ENCODE assay signal across 15 cellular contexts in the genomic region with DNA sequence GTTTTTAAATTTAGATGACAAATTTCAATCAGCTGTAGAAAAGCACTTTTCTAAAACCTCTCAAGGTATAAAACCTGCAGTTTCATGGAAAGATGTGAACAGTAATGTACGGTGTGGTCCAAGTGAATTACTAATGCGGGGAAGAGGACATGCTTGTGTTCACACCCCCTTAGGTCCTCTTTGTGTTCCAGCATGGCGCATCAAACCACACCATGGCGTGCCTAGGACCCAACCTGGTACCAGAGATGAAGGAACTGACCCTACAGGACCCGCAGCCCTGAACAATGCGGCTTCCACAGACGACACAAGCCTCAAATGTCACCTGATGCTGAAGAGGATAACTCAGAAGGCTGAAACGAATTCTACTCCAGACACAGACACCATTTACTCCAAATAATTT.
DNase-seq lines count a peak whose midpoint lies in the region; ATAC-seq and TF ChIP-seq lines count a peak whose summit lies in the region.
"Had no signal": no experiment of that assay in that cellular context is flagged by ENCODE, and none has a peak within 500 bp of the region (broad histone marks: within the 10 kb centered on the region; RNA-seq: fewer than 3 reads in every experiment).

No MANE protein-coding gene starts in this region.

- 100% methylated on average over 1 of the region's 8 CpGs; no CpG with 5 or more reads in 1 of the 2 experiments for WGBS in IMR-90 (ENCODE audit: extremely low coverage in 2 of 2, insufficient read length in 1 of 2), 2 experiments
- WGBS in mesodermal cell (ENCODE audit: insufficient coverage in 2 of 2), 2 experiments, result 94 to 95% methylated on average over 7 of the region's 8 CpGs

- H2AFZ ChIP-seq in IMR-90 (replicated peaks; ENCODE audit: low read length, poor library complexity), result no peak overlapping the region

- no peak overlapping the region for H2BK15ac ChIP-seq in IMR-90 (ENCODE audit: low read depth, low read length)

- H3K4ac ChIP-seq in IMR-90 (ENCODE audit: low read depth, low read length), result peak overlapping the region; percentile 40; the same call in 1 of the 2 replicates

- no peak overlapping the region; a peak in 1 of 4 replicates for H4K8ac ChIP-seq in IMR-90 (ENCODE audit: low read depth in 2 of 2, low read length in 2 of 2)

- no peak overlapping the region for H3K56ac ChIP-seq in IMR-90 (ENCODE audit: extremely low read depth, insufficient read depth, low read length)

- no peak overlapping the region for H2BK120ac ChIP-seq in IMR-90 (ENCODE audit: low read depth, low read length)

- H4K20me1 ChIP-seq in IMR-90 (ENCODE audit: insufficient read depth, low read length), result no peaks in the 10 kb centered on the region; the same call in 1 of the 2 replicates

- no peak overlapping the region for H2AK9ac ChIP-seq in IMR-90 (replicated peaks; ENCODE audit: low read depth, low read length, poor library complexity)

- no peak overlapping the region for H3K23ac ChIP-seq in IMR-90 (ENCODE audit: low read depth, low read length)

- peaks cover 0 to 31% of the 10 kb centered on the region in 2 experiments; a peak in 2 of 4 replicates for H3K79me1 ChIP-seq in IMR-90 (ENCODE audit: low read depth in 1 of 2, low read length in 2 of 2)

- no peak overlapping the region for H3K27ac ChIP-seq in IMR-90 (ENCODE audit: insufficient read depth, low read length)
- peak overlapping the region; percentile 66 to 82 for H3K27ac ChIP-seq in ascending aorta
- peak overlapping the region; percentile 96 for H3K27ac ChIP-seq in mesodermal cell (ENCODE audit: low read depth, low read length, severe bottlenecking)
- peak overlapping the region; percentile 65 to 78 for H3K27ac ChIP-seq in uterus
- no peak overlapping the region for H3K27ac ChIP-seq in foreskin keratinocyte

- intact Hi-C loops in IMR-90 (cut with micrococcal nuclease) (no loop called here), ascending aorta (cut with DNase I) (loop anchor here (5.0 kb wide), 4 partner anchors 204 to 1139 kb away; a partner anchor contains a TSS), uterus (cut with DNase I; ENCODE audit: low total_unique reads) (no loop called here)

- H3K9ac ChIP-seq in IMR-90 (ENCODE audit: low read depth, low read length), result no peak overlapping the region

- H4K91ac ChIP-seq in IMR-90 (ENCODE audit: insufficient read depth, low read depth, low read length), result no peak overlapping the region

- H3K36me3 ChIP-seq in IMR-90 (ENCODE audit: control insufficient read depth, insufficient read depth, low read length), result no peaks in the 10 kb centered on the region
- H3K36me3 ChIP-seq in ascending aorta, result no peaks in the 10 kb centered on the region
- H3K36me3 ChIP-seq in mesodermal cell (ENCODE audit: control insufficient read depth, insufficient read depth, low read length), result no peaks in the 10 kb centered on the region
- H3K36me3 ChIP-seq in uterus, result no peaks in the 10 kb centered on the region

- H3K9me1 ChIP-seq in IMR-90 (ENCODE audit: insufficient read depth, low read length), result peaks cover 10% of the 10 kb centered on the region

- peak overlapping the region; percentile 18; the same call in 1 of the 2 replicates for H3K18ac ChIP-seq in IMR-90 (ENCODE audit: low read depth, low read length)

- peak overlapping the region; percentile 45; the same call in 1 of the 2 replicates for H3K14ac ChIP-seq in IMR-90 (replicated peaks; ENCODE audit: low read depth, low read length)

- no peak overlapping the region for H2BK20ac ChIP-seq in IMR-90 (ENCODE audit: low read depth, low read length)

- peak overlapping the region; percentile 70; the same call in 1 of the 2 replicates for H2AK5ac ChIP-seq in IMR-90 (ENCODE audit: low read depth, low read length)

- TF ChIP-seq RAD21 in IMR-90 (IDR thresholded peaks at IDR 0.05; ENCODE audit: low read length), result no peak

- BruUV-seq in IMR-90 (replicated peaks; lab: Mats Ljungman, UMichigan), result no TSS peak

- TF ChIP-seq POLR2A in IMR-90 (IDR thresholded peaks at IDR 0.05; ENCODE audit: low read depth, low read length) (no peak), uterus (IDR thresholded peaks at IDR 0.05) (no peak)

- H3K4me1 ChIP-seq in IMR-90 (ENCODE audit: control insufficient read depth, insufficient read depth, low read length) (peaks cover 13% of the 10 kb centered on the region), ascending aorta (peaks cover 11 to 25% of the 10 kb centered on the region in 2 donors), mesodermal cell (ENCODE audit: control insufficient read depth, insufficient read depth, low read length, poor library complexity, severe bottlenecking) (peaks cover 21% of the 10 kb centered on the region), uterus (peaks cover 0 to 18% of the 10 kb centered on the region in 2 donors), foreskin keratinocyte (no peaks in the 10 kb centered on the region)

- peak overlapping the region; percentile 49 for H2BK5ac ChIP-seq in IMR-90 (ENCODE audit: low read depth, low read length, poor library complexity, severe bottlenecking)

- ATAC-seq in IMR-90 (ENCODE audit: low read depth) (no peak), foreskin keratinocyte (no peak), HG02885 (IDR thresholded peaks at IDR 0.05; ENCODE audit: poor library complexity, unreplicated experiment) (no peak)
- ATAC-seq: CD8-positive, alpha-beta T cell; HepG2 had no signal

- H3K9me3 ChIP-seq in IMR-90 (ENCODE audit: control insufficient read depth, insufficient read depth, low read length), result no peaks in the 10 kb centered on the region
- H3K9me3 ChIP-seq in ascending aorta, result no peaks in the 10 kb centered on the region
- H3K9me3 ChIP-seq in mesodermal cell (ENCODE audit: control insufficient read depth, low read length), result no peaks in the 10 kb centered on the region
- H3K9me3 ChIP-seq in uterus, result no peaks in the 10 kb centered on the region

- in situ Hi-C loops in IMR-90 (cut with MboI; ENCODE audit: low sequenced_read_pairs) (no loop called here), GM13977 (cut with MboI; ENCODE audit: low pct_unique_long_range_greater_than_20kb, low sequenced_read_pairs, unreplicated experiment) (no loop called here)

- H3K27me3 ChIP-seq in IMR-90 (ENCODE audit: control insufficient read depth, insufficient read depth, low read length) (no peaks in the 10 kb centered on the region), ascending aorta (no peaks in the 10 kb centered on the region), uterus (no peaks in the 10 kb centered on the region), foreskin keratinocyte (no peaks in the 10 kb centered on the region)

- DNase-seq in IMR-90, result no peak
- no peak for DNase-seq in ascending aorta (ENCODE audit: low spot score in 2 of 2)
- DNase-seq in uterus, result no peak
- no peak for DNase-seq in LoVo (ENCODE audit: low spot score)
- no peak for DNase-seq in GM13977 (ENCODE audit: low spot score)
- no peak for DNase-seq in foreskin keratinocyte
- DNase-seq: CD8-positive, alpha-beta T cell; COR-L47; DMS153; DMS79 treated with DMSO at 0.1 percent for 48 hours; EL; HCEC 1CT had no signal

- H4K5ac ChIP-seq in IMR-90 (ENCODE audit: low read depth, low read length), result no peak overlapping the region

- POLR2A ChIA-PET in IMR-90 (lab: Charles Lee; ENCODE audit: unreplicated experiment), result no interaction called here

- dilution Hi-C loops in IMR-90 (cut with HindIII; ENCODE audit: low sequenced_read_pairs, unreplicated experiment), result no loop called here

- H3K4me3 ChIP-seq in IMR-90 (ENCODE audit: insufficient read depth, low read depth, low read length) (no peak overlapping the region), ascending aorta (no peak overlapping the region), mesodermal cell (ENCODE audit: extremely low read depth, insufficient read depth, low read length, poor library complexity, severe bottlenecking) (no peak overlapping the region), uterus (no peak overlapping the region)

- CTCF ChIA-PET in IMR-90 (lab: Yijun Ruan, JAX), result no interaction called here

- TF ChIP-seq CTCF in IMR-90 (conservative IDR thresholded peaks at IDR 0.05; ENCODE audit: low read depth, low read length) (no peak), ascending aorta (IDR thresholded peaks at IDR 0.05) (no peak), uterus (IDR thresholded peaks at IDR 0.05) (no peak), GM13977 (IDR thresholded peaks at IDR 0.05; ENCODE audit: extremely low read depth, insufficient read depth, missing control alignments) (no peak), foreskin keratinocyte (conservative IDR thresholded peaks at IDR 0.05) (no peak)

- no peak overlapping the region for H3K4me2 ChIP-seq in IMR-90 (ENCODE audit: low read depth, low read length)

TF ChIP-seq in IMR-90, 13 proteins besides CTCF, POLR2A, EP300 and RAD21:
- TF ChIP-seq MAZ (IDR thresholded peaks at IDR 0.05; ENCODE audit: borderline replicate concordance, low read depth, low read length) (no peak), FOS (IDR thresholded peaks at IDR 0.05; ENCODE audit: low read depth, low read length) (no peak), RFX5 (IDR thresholded peaks at IDR 0.05; ENCODE audit: low read depth, low read length) (no peak), MAFK (IDR thresholded peaks at IDR 0.05; ENCODE audit: low read depth, low read length) (no peak), MXI1 (IDR thresholded peaks at IDR 0.05; ENCODE audit: borderline replicate concordance, low read depth, low read length) (no peak), SMC3 (IDR thresholded peaks at IDR 0.05; ENCODE audit: low read depth, low read length) (no peak), CEBPB (IDR thresholded peaks at IDR 0.05; ENCODE audit: low read depth, low read length) (no peak), RCOR1 (IDR thresholded peaks at IDR 0.05; ENCODE audit: insufficient replicate concordance, low read length) (no peak)
- TF ChIP-seq, protein P1, sequence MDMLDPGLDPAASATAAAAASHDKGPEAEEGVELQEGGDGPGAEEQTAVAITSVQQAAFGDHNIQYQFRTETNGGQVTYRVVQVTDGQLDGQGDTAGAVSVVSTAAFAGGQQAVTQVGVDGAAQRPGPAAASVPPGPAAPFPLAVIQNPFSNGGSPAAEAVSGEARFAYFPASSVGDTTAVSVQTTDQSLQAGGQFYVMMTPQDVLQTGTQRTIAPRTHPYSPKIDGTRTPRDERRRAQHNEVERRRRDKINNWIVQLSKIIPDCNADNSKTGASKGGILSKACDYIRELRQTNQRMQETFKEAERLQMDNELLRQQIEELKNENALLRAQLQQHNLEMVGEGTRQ (IDR thresholded peaks at IDR 0.05; ENCODE audit: low read depth, low read length), result no peak
- TF ChIP-seq, protein P2, sequence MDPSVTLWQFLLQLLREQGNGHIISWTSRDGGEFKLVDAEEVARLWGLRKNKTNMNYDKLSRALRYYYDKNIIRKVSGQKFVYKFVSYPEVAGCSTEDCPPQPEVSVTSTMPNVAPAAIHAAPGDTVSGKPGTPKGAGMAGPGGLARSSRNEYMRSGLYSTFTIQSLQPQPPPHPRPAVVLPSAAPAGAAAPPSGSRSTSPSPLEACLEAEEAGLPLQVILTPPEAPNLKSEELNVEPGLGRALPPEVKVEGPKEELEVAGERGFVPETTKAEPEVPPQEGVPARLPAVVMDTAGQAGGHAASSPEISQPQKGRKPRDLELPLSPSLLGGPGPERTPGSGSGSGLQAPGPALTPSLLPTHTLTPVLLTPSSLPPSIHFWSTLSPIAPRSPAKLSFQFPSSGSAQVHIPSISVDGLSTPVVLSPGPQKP (IDR thresholded peaks at IDR 0.05; ENCODE audit: borderline replicate concordance, low read depth, low read length), result no peak

Comparison
In these comparisons a context has a peak if more than half of its experiments do, and no peak if none do; other contexts are left out.
1. H3K27ac ChIP-seq: peak in ascending aorta (2 of 2), mesodermal cell (single experiment) and uterus (2 of 2); none in IMR-90 (single experiment) and foreskin keratinocyte (single experiment).